1 cellular context compared by ENCODE assay signal in genomic region chr5:143938230-143938629, GRCh38.
TF ChIP-seq lines count a peak whose summit lies in the region.

No MANE protein-coding gene starts in this region.

TF ChIP-seq in SK-N-SH, 30 proteins besides CTCF, POLR2A, EP300 and RAD21 (continued from another document):
- TF ChIP-seq MAX (IDR thresholded peaks at IDR 0.05; ENCODE audit: low read depth), result no peak
- TF ChIP-seq MEF2A (IDR thresholded peaks at IDR 0.05; ENCODE audit: borderline replicate concordance, low read depth), result no peak
- TF ChIP-seq RCOR1 (IDR thresholded peaks at IDR 0.05; ENCODE audit: low read length), result no peak
- no peak for TF ChIP-seq EZH2phosphoT487 (IDR thresholded peaks at IDR 0.05; ENCODE audit: borderline replicate concordance, low read depth)
- TF ChIP-seq MXI1 (IDR thresholded peaks at IDR 0.05; ENCODE audit: low read depth, low read length), result no peak
- TF ChIP-seq RFX5 (IDR thresholded peaks at IDR 0.05; ENCODE audit: low read length), result no peak
- no peak for TF ChIP-seq FOSL2 (IDR thresholded peaks at IDR 0.05; ENCODE audit: borderline replicate concordance, low read depth)
- TF ChIP-seq FOXM1 (IDR thresholded peaks at IDR 0.05; ENCODE audit: low read depth), result no peak
TF ChIP-seq in SK-N-SH: peak in this region for 0.
